14 cellular contexts compared by ENCODE assay signal in genomic region chr15:80034633-80035032, GRCh38.
"Had no signal": no experiment of that assay in that cellular context is flagged by ENCODE, and none has a peak within 500 bp of the region (broad histone marks: within the 10 kb centered on the region; RNA-seq: fewer than 3 reads in every experiment).

No MANE protein-coding gene starts in this region.

- H3K4me3 ChIP-seq: cardiac muscle cell, heart left ventricle, left lung had no signal

- H3K9me3 ChIP-seq: heart left ventricle, left lung had no signal

- H3K36me3 ChIP-seq: cardiac muscle cell, heart left ventricle, left lung had no signal

- DNase-seq: activated CD8-positive, alpha-beta T cell treated with anti-CD3 and anti-CD28 coated beads for 36 hours; activated naive CD4-positive, alpha-beta T cell treated with Interleukin-2 at 50 U/mL for 16 hours; foreskin melanocyte; heart left ventricle; left lung; natural killer cell; stimulated activated CD4-positive, alpha-beta T cell treated with anti-CD3 and anti-CD28 coated beads, Interleukin-2, amount 100 ng/mL, for 48 hours; stimulated activated CD8-positive, alpha-beta memory T cell treated with anti-CD3 and anti-CD28 coated beads, Interleukin-4, amount 100 ng/mL, for 48 hours; T-helper 9 cell had no signal

- FAIRE-seq: astrocyte, endothelial cell of umbilical vein, islet of Langerhans, urothelium cell line had no signal

- H3K27me3 ChIP-seq: cardiac muscle cell, heart left ventricle, left lung had no signal

- H3K27ac ChIP-seq: cardiac muscle cell, heart left ventricle, left lung had no signal

- ATAC-seq: activated CD8-positive, alpha-beta T cell treated with anti-CD3 and anti-CD28 coated beads for 36 hours; heart left ventricle; left lung; natural killer cell had no signal
